ENCODE assay signal across 8 cellular contexts in the genomic region with DNA sequence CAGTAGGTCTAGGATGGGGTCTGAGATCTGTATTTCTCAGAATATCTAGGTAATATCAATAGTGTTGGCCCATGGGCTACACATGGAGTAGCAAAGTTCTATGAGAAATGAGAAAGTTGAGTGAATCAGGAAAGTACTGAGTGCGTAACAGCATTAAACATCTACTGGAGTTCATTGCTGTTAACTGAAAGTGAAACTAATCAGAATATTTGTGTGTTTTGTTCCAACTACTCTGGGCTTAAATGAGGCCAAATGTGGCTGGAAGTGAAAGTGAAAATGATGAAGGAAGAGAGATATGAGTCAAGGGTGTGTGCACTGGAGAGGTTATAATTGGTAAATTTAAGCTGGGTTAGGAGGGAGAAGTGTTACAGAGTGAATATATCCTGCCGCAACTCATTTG. TPM values are rescaled to one million over a fixed set of nuclear protein-coding genes. Genes with fewer than 3 reads are reported as not detected.
DNase-seq lines count a peak whose midpoint lies in the region; ATAC-seq, FAIRE-seq and TF ChIP-seq lines count a peak whose summit lies in the region.

No MANE protein-coding gene starts in this region.

- TF ChIP-seq POLR2A in HepG2 (IDR thresholded peaks at IDR 0.05; ENCODE audit: insufficient read depth in 1 of 2, low read depth in 2 of 2, low read length in 2 of 2) = no peak

- H3K4me1 ChIP-seq in HepG2 (ENCODE audit: insufficient read depth, low read length) = 0 out of 2 replicates have a peak, but pooled peaks cover 11% of the 10 kb centered on the region

- 56% methylated on average over 2 of the region's 2 CpGs for WGBS in HepG2 (ENCODE audit: low lambda C conversion rate)

- H4K20me1 ChIP-seq in HepG2 (ENCODE audit: insufficient read depth, low read length) = no peaks in the 10 kb centered on the region

- no peak overlapping the region for H3K4me3 Mint-ChIP-seq in activated CD8-positive, alpha-beta T cell treated with anti-CD3 and anti-CD28 coated beads for 36 hours
- no peak overlapping the region for H3K4me3 Mint-ChIP-seq in nephron progenitor cell

- peak overlapping the region in 2 of 3 experiments; percentile 14 to 23; a peak in 4 of 6 replicates for H3K4me3 ChIP-seq in HepG2 (replicated peaks in 1 of 3; ENCODE audit: insufficient read depth in 1 of 3, low read depth in 2 of 3, low read length in 3 of 3)
- no peak overlapping the region for H3K4me3 ChIP-seq in WERI-Rb-1 (ENCODE audit: low read depth, low read length)

- peaks cover 11% of the 10 kb centered on the region for H3K9me3 Mint-ChIP-seq in activated CD8-positive, alpha-beta T cell treated with anti-CD3 and anti-CD28 coated beads for 36 hours
- peaks cover 19% of the 10 kb centered on the region for H3K9me3 Mint-ChIP-seq in nephron progenitor cell

- TF ChIP-seq CTCF in GM13977 (IDR thresholded peaks at IDR 0.05; ENCODE audit: extremely low read depth, insufficient read depth, missing control alignments) (no peak), HepG2 (CRISPR knock-in tag; IDR thresholded peaks at IDR 0.05) (no peak), nephron progenitor cell (IDR thresholded peaks at IDR 0.05) (no peak), WERI-Rb-1 (IDR thresholded peaks at IDR 0.05; ENCODE audit: low read depth, low read length) (no peak)
- TF ChIP-seq CTCF in activated CD8-positive, alpha-beta T cell treated with anti-CD3 and anti-CD28 coated beads for 36 hours (IDR thresholded peaks at IDR 0.05) = no peak

- H3K36me3 ChIP-seq in HepG2 (replicated peaks in 1 of 2; ENCODE audit: control insufficient read depth in 1 of 2, insufficient read depth in 2 of 2, low read length in 2 of 2) (no peaks in the 10 kb centered on the region), WERI-Rb-1 (no peaks in the 10 kb centered on the region)

- in situ Hi-C loops in GM13977 (cut with MboI; ENCODE audit: low pct_unique_long_range_greater_than_20kb, low sequenced_read_pairs, unreplicated experiment) = no loop called here
- in situ Hi-C loops in HepG2 (cut with HindIII; ENCODE audit: extremely low pct_ligation_motif_present, low pct_unique_long_range_greater_than_20kb) = no loop called here

- H3K27me3 ChIP-seq in HepG2 (ENCODE audit: control insufficient read depth in 1 of 2, insufficient read depth in 2 of 2, low read length in 2 of 2) (no peaks in the 10 kb centered on the region), WERI-Rb-1 (ENCODE audit: insufficient read depth, low read depth, severe bottlenecking) (no peaks in the 10 kb centered on the region)

- peak; percentile 100 for ATAC-seq in GM21390 (IDR thresholded peaks at IDR 0.05; ENCODE audit: unreplicated experiment)
- peak; percentile 100 for ATAC-seq in HG03565 (IDR thresholded peaks at IDR 0.05; ENCODE audit: unreplicated experiment)
- peak; percentile 86 for ATAC-seq in activated CD8-positive, alpha-beta T cell treated with anti-CD3 and anti-CD28 coated beads for 36 hours
- peak; percentile 48; the same call in 2 of the 3 replicates for ATAC-seq in HepG2

- CTCF ChIA-PET in activated CD8-positive, alpha-beta T cell treated with anti-CD3 and anti-CD28 coated beads for 36 hours (lab: Charles Lee) = interaction anchor here (1.4 kb wide), 1 partner anchor 47 kb away, joined by 5 read pairs; a partner anchor contains a TSS
- CTCF ChIA-PET in HepG2 (lab: Yijun Ruan, JAX; ENCODE audit: low intra/inter-chr PET ratio, low total read pairs) = no interaction called here

- no peaks in the 10 kb centered on the region for H3K79me2 ChIP-seq in HepG2 (ENCODE audit: insufficient read depth, low read length)

- POLR2A ChIA-PET in activated CD8-positive, alpha-beta T cell treated with anti-CD3 and anti-CD28 coated beads for 36 hours (lab: Charles Lee) = interaction anchor here (0.9 to 2.3 kb wide), 2 partner anchors 9 to 46 kb away, joined by 3 to 11 read pairs; a partner anchor contains a TSS
- POLR2A ChIA-PET in HepG2 (lab: Yijun Ruan, JAX) = no interaction called here

- no peaks in the 10 kb centered on the region for H3K27me3 Mint-ChIP-seq in activated CD8-positive, alpha-beta T cell treated with anti-CD3 and anti-CD28 coated beads for 36 hours
- no peaks in the 10 kb centered on the region for H3K27me3 Mint-ChIP-seq in nephron progenitor cell (ENCODE audit: low read depth, poor library complexity)

- no peak overlapping the region for H3K27ac Mint-ChIP-seq in activated CD8-positive, alpha-beta T cell treated with anti-CD3 and anti-CD28 coated beads for 36 hours
- no peak overlapping the region for H3K27ac Mint-ChIP-seq in nephron progenitor cell

- H3K4me2 ChIP-seq in HepG2 (ENCODE audit: low read depth, low read length) = peak overlapping the region; percentile 20; the same call in 1 of the 2 replicates

- peak overlapping the region; percentile 81 for H2AFZ ChIP-seq in HepG2 (ENCODE audit: low read length)

- H3K36me3 Mint-ChIP-seq in activated CD8-positive, alpha-beta T cell treated with anti-CD3 and anti-CD28 coated beads for 36 hours (ENCODE audit: low read depth) = peaks cover 14% of the 10 kb centered on the region
- no peaks in the 10 kb centered on the region for H3K36me3 Mint-ChIP-seq in nephron progenitor cell (ENCODE audit: low read depth)

- no peak overlapping the region for H3K27ac ChIP-seq in HepG2 (ENCODE audit: extremely low read length, insufficient read depth, low read length)
- H3K27ac ChIP-seq in WERI-Rb-1 = no peak overlapping the region

- TF ChIP-seq EP300 in HepG2 (IDR thresholded peaks at IDR 0.05; ENCODE audit: low read depth in 2 of 2, low read length in 2 of 2) (no peak), HepG2 (CRISPR knock-in tag; IDR thresholded peaks at IDR 0.05; ENCODE audit: borderline replicate concordance) (no peak)

- H3K9me3 ChIP-seq in HepG2 (ENCODE audit: low read length) (no peaks in the 10 kb centered on the region), WERI-Rb-1 (ENCODE audit: severe bottlenecking) (no peaks in the 10 kb centered on the region)

- no peak for FAIRE-seq in HepG2 (lab: Jason Lieb, UNC)

- TF ChIP-seq RAD21 in HepG2 (CRISPR knock-in tag; IDR thresholded peaks at IDR 0.05) = no peak

- DNase-seq in GM13977 (ENCODE audit: low spot score) (peak; percentile 46), HepG2 (ENCODE audit: low spot score) (peak; percentile 7), nephron progenitor cell (no peak), WERI-Rb-1 (no peak)
- DNase-seq in activated CD8-positive, alpha-beta T cell treated with anti-CD3 and anti-CD28 coated beads for 36 hours = peak; percentile 38
- DNase-seq in effector CD4-positive, alpha-beta T cell = no peak

- H3K9ac ChIP-seq in HepG2 (ENCODE audit: insufficient read depth, low read depth, low read length) = no peak overlapping the region

- intact Hi-C loops in activated CD8-positive, alpha-beta T cell treated with anti-CD3 and anti-CD28 coated beads for 36 hours (cut with micrococcal nuclease) = loop anchor here (1.0 kb wide), 1 partner anchor 46 kb away; a partner anchor contains a TSS
- intact Hi-C loops in HepG2 (cut with micrococcal nuclease; ENCODE audit: unreplicated experiment) = no loop called here

- peaks cover 11% of the 10 kb centered on the region for H3K4me1 Mint-ChIP-seq in activated CD8-positive, alpha-beta T cell treated with anti-CD3 and anti-CD28 coated beads for 36 hours (ENCODE audit: low read depth)
- H3K4me1 Mint-ChIP-seq in nephron progenitor cell = no peaks in the 10 kb centered on the region

- no TSS peak for BruUV-seq in HepG2 (replicated peaks; lab: Mats Ljungman, UMichigan)

TF ChIP-seq in HepG2, 621 proteins besides CTCF, POLR2A, EP300 and RAD21:
- TF ChIP-seq ARNT2 (CRISPR knock-in tag; IDR thresholded peaks at IDR 0.05; ENCODE audit: low read depth) (no peak), MZF1 (CRISPR knock-in tag; IDR thresholded peaks at IDR 0.05; ENCODE audit: borderline replicate concordance) (no peak), ATF7-NPFF (CRISPR knock-in tag; IDR thresholded peaks at IDR 0.05; ENCODE audit: low read depth) (no peak), DNMT1 (CRISPR knock-in tag; IDR thresholded peaks at IDR 0.05) (no peak), IRF2 (CRISPR knock-in tag; IDR thresholded peaks at IDR 0.05) (peak; percentile 59; the same call in 1 of the 2 replicates), TSC22D2 (CRISPR knock-in tag; IDR thresholded peaks at IDR 0.05; ENCODE audit: borderline replicate concordance) (no peak)
TF ChIP-seq in HepG2: peak in this region for 1.

RNA-seq across cellular contexts. Expression of a gene that starts 46.5 kb away (rescaled TPM):
- 10 to 100 TPM; 27.1 to 28.8 TPM for total RNA-seq in activated CD8-positive, alpha-beta T cell treated with anti-CD3 and anti-CD28 coated beads for 36 hours
- 23.4 and 25.1 TPM in 2 replicates for total RNA-seq in HepG2 (2016; rRNA removed; fragmentation: Illumina TruSeq; extraction: Trizol)
- total RNA-seq in HepG2 (2016; cell fraction: cytosol; rRNA removed; fragmentation: Illumina TruSeq; extraction: Trizol; ENCODE audit: low read depth) = 3.8 and 6.2 TPM in 2 replicates
- total RNA-seq in HepG2 (2016; cell fraction: insoluble cytoplasmic fraction; rRNA removed; fragmentation: Illumina TruSeq; extraction: Trizol) = 18.5 and 22.2 TPM in 2 replicates
- 11.9 and 12.5 TPM in 2 replicates for total RNA-seq in HepG2 (2016; cell fraction: membrane; rRNA removed; fragmentation: Illumina TruSeq; extraction: Trizol)
- 29.5 and 37.2 TPM in 2 replicates for total RNA-seq in HepG2 (2016; cell fraction: nucleus; rRNA removed; fragmentation: Illumina TruSeq; extraction: Trizol)
- polyA plus RNA-seq in HepG2 (2011; rRNA removed) = 16.8 and 17.7 TPM in 2 replicates
- polyA plus RNA-seq in HepG2 (2011; cell fraction: cytosol; rRNA removed) = 8.2 and 15.0 TPM in 2 replicates
- polyA plus RNA-seq in HepG2 (2011; cell fraction: nucleus; rRNA removed) = 3.3 and 6.7 TPM in 2 replicates
- polyA plus RNA-seq in HepG2 (2012) = 22.8 and 23.5 TPM in 2 replicates
- polyA plus RNA-seq in HepG2 (2016; cell fraction: cytosol; fragmentation: Illumina TruSeq; extraction: Trizol; ENCODE audit: low read depth) = 2.4 and 3.9 TPM in 2 replicates
- polyA plus RNA-seq in HepG2 (2016; cell fraction: insoluble cytoplasmic fraction; fragmentation: Illumina TruSeq; extraction: Trizol; ENCODE audit: low read depth) = 14.7 and 17.8 TPM in 2 replicates
- polyA plus RNA-seq in HepG2 (2016; cell fraction: membrane; fragmentation: Illumina TruSeq; extraction: Trizol; ENCODE audit: low read depth) = 4.8 and 5.6 TPM in 2 replicates
- polyA plus RNA-seq in HepG2 (2016; cell fraction: nucleus; fragmentation: Illumina TruSeq; extraction: Trizol; ENCODE audit: insufficient read depth, low read depth) = 24.5 and 24.8 TPM in 2 replicates
- polyA minus RNA-seq in HepG2 (2011; rRNA and poly(A)+ RNA removed; ENCODE audit: low replicate concordance) = 6.9 and 7.6 TPM in 2 replicates
- 19.3 and 25.8 TPM in 2 replicates for polyA minus RNA-seq in HepG2 (2011; cell fraction: cytosol; rRNA and poly(A)+ RNA removed)
- polyA minus RNA-seq in HepG2 (2011; cell fraction: nucleus; rRNA and poly(A)+ RNA removed) = 23.4 and 29.3 TPM in 2 replicates

Comparison
In these comparisons a context has a peak if more than half of its experiments do, and no peak if none do; other contexts are left out.
1. DNase-seq: peak in GM13977 (single experiment), activated CD8-positive, alpha-beta T cell treated with anti-CD3 and anti-CD28 coated beads for 36 hours (single experiment) and HepG2 (single experiment); none in nephron progenitor cell (single experiment), effector CD4-positive, alpha-beta T cell (single experiment) and WERI-Rb-1 (single experiment).
2. ATAC-seq: peak in every context shown above with its lines; median percentile 100 in GM21390; 100 in HG03565; 86 in activated CD8-positive, alpha-beta T cell treated with anti-CD3 and anti-CD28 coated beads for 36 hours; 48 in HepG2.